24 cellular contexts compared by ENCODE assay signal in the genomic region with DNA sequence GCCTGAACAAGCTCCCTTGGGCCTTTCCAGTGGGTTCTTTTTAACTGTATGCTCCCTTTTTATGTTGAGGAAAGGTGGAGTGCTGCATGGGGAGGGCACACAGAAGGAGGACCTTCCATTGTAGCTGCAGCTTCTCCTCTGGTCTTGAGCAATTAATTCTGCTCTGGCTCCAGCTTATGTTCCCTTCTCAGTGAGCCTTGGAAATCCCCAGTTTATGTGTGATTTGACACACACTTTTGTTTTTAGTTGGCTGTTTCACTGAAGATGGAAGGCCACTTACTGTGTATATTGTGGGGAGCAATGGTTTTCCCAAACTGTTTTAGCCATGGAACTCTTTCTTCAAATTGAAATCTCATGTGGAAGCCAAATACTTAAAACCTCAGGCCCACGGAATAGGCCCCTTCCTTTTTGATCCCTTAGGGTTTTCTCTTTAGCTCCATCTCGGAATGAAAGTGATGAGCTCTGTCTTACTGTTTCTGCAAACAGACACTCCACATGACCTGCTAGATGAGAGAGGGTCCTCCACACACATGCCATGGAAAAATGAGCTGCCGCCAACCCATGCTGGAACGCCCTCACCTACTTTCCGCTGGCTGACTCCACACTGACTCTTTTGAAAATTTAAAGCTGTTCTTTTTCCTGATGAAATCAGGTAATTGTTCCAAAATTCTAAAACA.
DNase-seq lines count a peak whose midpoint lies in the region; ATAC-seq, FAIRE-seq and TF ChIP-seq lines count a peak whose summit lies in the region.
"Had no signal": no experiment of that assay in that cellular context is flagged by ENCODE, and none has a peak within 500 bp of the region (broad histone marks: within the 10 kb centered on the region; RNA-seq: fewer than 3 reads in every experiment).

No MANE protein-coding gene starts in this region.

- ATAC-seq in GM21737 (IDR thresholded peaks at IDR 0.05; ENCODE audit: unreplicated experiment) (peak; percentile 63), HG03342 (IDR thresholded peaks at IDR 0.05; ENCODE audit: unreplicated experiment) (peak; percentile 74)
- ATAC-seq: foreskin keratinocyte had no signal

- POLR2A ChIA-PET in OCI-LY7 (lab: Charles Lee), result no interaction called here

- H2AFZ ChIP-seq in osteoblast (ENCODE audit: low read length) (peak overlapping the region; percentile 11), OCI-LY7 (ENCODE audit: low read length) (no peak overlapping the region)

- FAIRE-seq in kidney (lab: Jason Lieb, UNC), result no peak
- FAIRE-seq: K562 had no signal

- H4K20me1 ChIP-seq in osteoblast (ENCODE audit: insufficient read depth, low read length), result no peaks in the 10 kb centered on the region
- H4K20me1 ChIP-seq in OCI-LY7 (ENCODE audit: insufficient read depth, low read length), result no peaks in the 10 kb centered on the region

- CTCF ChIA-PET in OCI-LY7 (lab: Charles Lee; ENCODE audit: unreplicated experiment), result no interaction called here

- DNase-seq in activated CD4-positive, alpha-beta T cell treated with anti-CD3 and anti-CD28 coated beads for 48 hours, result peak; percentile 4
- no peak for DNase-seq in activated CD4-positive, alpha-beta T cell treated with anti-CD3 and anti-CD28 coated beads, Interleukin-2, amount 50 U/mL, for 48 hours
- no peak for DNase-seq in osteoblast (ENCODE audit: insufficient read length, low spot score, missing footprints)
- no peak for DNase-seq in right atrium auricular region (ENCODE audit: low spot score)
- no peak for DNase-seq in OCI-LY7 (ENCODE audit: low spot score)
- no peak for DNase-seq in kidney
- DNase-seq: activated CD4-positive, alpha-beta memory T cell treated with anti-CD3 and anti-CD28 coated beads for 36 hours; activated naive CD8-positive, alpha-beta T cell treated with anti-CD3 and anti-CD28 coated beads, Interleukin-2, amount 10 ng/mL, durations not matched to agents 7 days and 5 days; activated T-cell treated with anti-CD3 and anti-CD28 coated beads, Interleukin-2, amount 50 U/mL, for 24 hours; Calu3; EL; foreskin keratinocyte; hypothalamus; kidney glomerular epithelial cell; NCI-H2081; NCI-H510A; spleen; SW 1271; testis had no signal

- H3K79me2 ChIP-seq in osteoblast (ENCODE audit: insufficient read depth, low read length), result no peaks in the 10 kb centered on the region
- H3K79me2 ChIP-seq in OCI-LY7 (ENCODE audit: insufficient read depth, low read depth, low read length), result no peaks in the 10 kb centered on the region

- BruUV-seq in OCI-LY7 (replicated peaks; lab: Mats Ljungman, UMichigan), result no TSS peak

- H3K27me3 ChIP-seq in osteoblast (ENCODE audit: insufficient read depth, low read length) (no peaks in the 10 kb centered on the region), right atrium auricular region (no peaks in the 10 kb centered on the region)
- H3K27me3 ChIP-seq: testis had no signal

- no peaks in the 10 kb centered on the region for H3K9me2 ChIP-seq in OCI-LY7 (ENCODE audit: insufficient read depth, low read length)

- H3K9ac ChIP-seq in kidney (ENCODE audit: low read length in 2 of 2), result no peak overlapping the region

- TF ChIP-seq CTCF in osteoblast (IDR thresholded peaks at IDR 0.05; ENCODE audit: extremely low read depth, low read depth, low read length) (no peak), right atrium auricular region (IDR thresholded peaks at IDR 0.05) (no peak), OCI-LY7 (conservative IDR thresholded peaks at IDR 0.05; ENCODE audit: low read length) (no peak), kidney (IDR thresholded peaks at IDR 0.05; ENCODE audit: borderline replicate concordance, extremely low read depth, insufficient read depth) (no peak)

- no peak overlapping the region for H3K4me3 ChIP-seq in osteoblast (ENCODE audit: insufficient read depth, low read length)
- H3K4me3 ChIP-seq in right atrium auricular region, result no peak overlapping the region
- H3K4me3 ChIP-seq in OCI-LY7 (ENCODE audit: low read depth, low read length, poor library complexity, severe bottlenecking), result no peak overlapping the region
- H3K4me3 ChIP-seq in kidney (ENCODE audit: low read length in 2 of 2), result no peak overlapping the region
- H3K4me3 ChIP-seq: coronary artery, K562, prostate gland, spleen, testis had no signal

- H3K27ac ChIP-seq in osteoblast (ENCODE audit: low read depth, low read length), result no peak overlapping the region
- H3K27ac ChIP-seq in right atrium auricular region, result no peak overlapping the region
- no peak overlapping the region for H3K27ac ChIP-seq in OCI-LY7 (ENCODE audit: low read depth, low read length, poor library complexity, severe bottlenecking)
- no peak overlapping the region for H3K27ac ChIP-seq in kidney (ENCODE audit: low read depth in 2 of 2, low read length in 2 of 2)
- H3K27ac ChIP-seq: coronary artery, foreskin keratinocyte, prostate gland, spleen, testis had no signal

- intact Hi-C loops in OCI-LY7 (cut with micrococcal nuclease; ENCODE audit: unreplicated experiment), result no loop called here
- intact Hi-C loops in kidney (cut with DNase I), result no loop called here

- H3K4me2 ChIP-seq in osteoblast (ENCODE audit: insufficient read depth, low read length), result no peak overlapping the region
- no peak overlapping the region for H3K4me2 ChIP-seq in OCI-LY7 (ENCODE audit: low read length)

- no peaks in the 10 kb centered on the region for H3K9me3 ChIP-seq in osteoblast (ENCODE audit: low read depth, low read length)
- H3K9me3 ChIP-seq in right atrium auricular region, result no peaks in the 10 kb centered on the region
- no peaks in the 10 kb centered on the region for H3K9me3 ChIP-seq in OCI-LY7 (ENCODE audit: low read length)
- no peaks in the 10 kb centered on the region for H3K9me3 ChIP-seq in kidney (ENCODE audit: control insufficient read depth in 1 of 2, low read length in 2 of 2)
- H3K9me3 ChIP-seq: prostate gland, spleen, testis had no signal

- peaks cover 27% of the 10 kb centered on the region for H3K4me1 ChIP-seq in osteoblast (ENCODE audit: insufficient read depth, low read length)
- no peaks in the 10 kb centered on the region for H3K4me1 ChIP-seq in right atrium auricular region
- peaks cover 18% of the 10 kb centered on the region for H3K4me1 ChIP-seq in OCI-LY7 (ENCODE audit: insufficient read depth, low read length, poor library complexity, severe bottlenecking)
- H3K4me1 ChIP-seq in kidney (ENCODE audit: control insufficient read depth in 1 of 2, insufficient read depth in 1 of 2, low read depth in 1 of 2, low read length in 2 of 2), result no peaks in the 10 kb centered on the region
- H3K4me1 ChIP-seq: foreskin keratinocyte, prostate gland, testis had no signal

- H3K36me3 ChIP-seq in osteoblast (ENCODE audit: insufficient read depth, low read length) (no peaks in the 10 kb centered on the region), right atrium auricular region (no peaks in the 10 kb centered on the region), OCI-LY7 (ENCODE audit: insufficient read depth, low read length) (no peaks in the 10 kb centered on the region; the same call in 1 of the 2 replicates), kidney (ENCODE audit: control insufficient read depth in 1 of 2, insufficient read depth in 2 of 2, low read length in 2 of 2) (no peaks in the 10 kb centered on the region)
- H3K36me3 ChIP-seq: prostate gland, spleen had no signal
